ENCODE assay signal across 21 cellular contexts in genomic region chr2:107430006-107430405, GRCh38.
DNase-seq lines count a peak whose midpoint lies in the region; FAIRE-seq and TF ChIP-seq lines count a peak whose summit lies in the region.
"Had no signal": no experiment of that assay in that cellular context is flagged by ENCODE, and none has a peak within 500 bp of the region (broad histone marks: within the 10 kb centered on the region; RNA-seq: fewer than 3 reads in every experiment).

No MANE protein-coding gene starts in this region.

- H3K27me3 Mint-ChIP-seq in astrocyte (ENCODE audit: low read depth, unreplicated experiment), result no peaks in the 10 kb centered on the region
- H3K27me3 Mint-ChIP-seq in activated T-helper 2 cell treated with anti-CD3 and anti-CD28 coated beads, Interferon-gamma antibody, Interleukin-2, Interleukin-4, amounts not matched to agents 10 μg/mL and 5 μg/mL and 100 μg/mL, durations not matched to agents 14 hours and 24 hours and 36 hours (ENCODE audit: low read depth), result no peaks in the 10 kb centered on the region
- H3K27me3 Mint-ChIP-seq: B cell; CD4-positive, CD25-positive, alpha-beta regulatory T cell had no signal

- H4K20me1 ChIP-seq in astrocyte (ENCODE audit: insufficient read depth, low read length), result no peaks in the 10 kb centered on the region
- H4K20me1 ChIP-seq: BLaER1 had no signal

- intact Hi-C loops in uterus (cut with DNase I; ENCODE audit: low total_unique reads), result no loop called here
- intact Hi-C loops in activated T-helper 2 cell treated with anti-CD3 and anti-CD28 coated beads, Interferon-gamma antibody, Interleukin-2, Interleukin-4, amounts not matched to agents 10 μg/mL and 5 μg/mL and 100 μg/mL, durations not matched to agents 14 hours and 24 hours and 36 hours (cut with micrococcal nuclease), result no loop called here

- DNase-seq in DMS 273 (lab: John Stamatoyannopoulos, UW; ENCODE audit: unreplicated experiment), result peak; percentile 53
- no peak for DNase-seq in astrocyte (ENCODE audit: low read depth)
- peak; percentile 1 for DNase-seq in epithelial cell of prostate (ENCODE audit: low read depth, low spot score)
- DNase-seq in activated CD4-positive, CD25-positive, alpha-beta regulatory T cell treated with anti-CD3 and anti-CD28 coated beads, Interleukin-2, amount 50 U/mL, for 72 hours, result no peak
- DNase-seq in uterus, result no peak
- no peak for DNase-seq in activated T-helper 2 cell treated with anti-CD3 and anti-CD28 coated beads, Interferon-gamma antibody, Interleukin-2, Interleukin-4, amounts not matched to agents 10 μg/mL and 5 μg/mL and 100 μg/mL, durations not matched to agents 14 hours and 24 hours and 36 hours (ENCODE audit: low spot score)
- DNase-seq in SKM-1 (lab: John Stamatoyannopoulos, UW; ENCODE audit: unreplicated experiment), result no peak
- DNase-seq: Caco-2; CD4-positive, CD25-positive, alpha-beta regulatory T cell; CD8-positive, alpha-beta T cell; DMS53; DMS79 treated with DMSO at 0.1 percent for 48 hours; GF-D8; H9 had no signal

- peak overlapping the region; percentile 38; the same call in 1 of the 2 replicates for H3K27ac ChIP-seq in ACC112 (ENCODE audit: low read depth, low read length)
- no peak overlapping the region for H3K27ac ChIP-seq in astrocyte (ENCODE audit: low read depth, low read length)
- no peak overlapping the region for H3K27ac ChIP-seq in epithelial cell of prostate
- H3K27ac ChIP-seq in uterus, result no peak overlapping the region
- H3K27ac ChIP-seq: BLaER1, C4-2B had no signal

- no peaks in the 10 kb centered on the region for H3K27me3 ChIP-seq in ACC112 (ENCODE audit: insufficient read depth, low read length)
- H3K27me3 ChIP-seq in astrocyte (ENCODE audit: insufficient read depth, low read length), result no peaks in the 10 kb centered on the region
- H3K27me3 ChIP-seq in uterus, result no peaks in the 10 kb centered on the region
- H3K27me3 ChIP-seq: BLaER1 had no signal

- no peak overlapping the region for H2AFZ ChIP-seq in ACC112 (ENCODE audit: low read length, unreplicated experiment)
- H2AFZ ChIP-seq in astrocyte (ENCODE audit: low read depth, low read length), result peak overlapping the region; percentile 3
- H2AFZ ChIP-seq: GM23338 had no signal

- no peak overlapping the region for H3K27ac Mint-ChIP-seq in astrocyte (ENCODE audit: unreplicated experiment)
- no peak overlapping the region for H3K27ac Mint-ChIP-seq in activated T-helper 2 cell treated with anti-CD3 and anti-CD28 coated beads, Interferon-gamma antibody, Interleukin-2, Interleukin-4, amounts not matched to agents 10 μg/mL and 5 μg/mL and 100 μg/mL, durations not matched to agents 14 hours and 24 hours and 36 hours
- H3K27ac Mint-ChIP-seq: B cell; CD4-positive, CD25-positive, alpha-beta regulatory T cell; CD8-positive, alpha-beta T cell; GM23338; H9 had no signal

- H3K4me3 Mint-ChIP-seq in astrocyte (ENCODE audit: unreplicated experiment), result no peak overlapping the region
- no peak overlapping the region for H3K4me3 Mint-ChIP-seq in activated T-helper 2 cell treated with anti-CD3 and anti-CD28 coated beads, Interferon-gamma antibody, Interleukin-2, Interleukin-4, amounts not matched to agents 10 μg/mL and 5 μg/mL and 100 μg/mL, durations not matched to agents 14 hours and 24 hours and 36 hours (ENCODE audit: low read depth)
- H3K4me3 Mint-ChIP-seq: B cell; CD4-positive, CD25-positive, alpha-beta regulatory T cell; CD8-positive, alpha-beta T cell; GM23338; H9 had no signal

- no peak for TF ChIP-seq POLR2A in uterus (IDR thresholded peaks at IDR 0.05)

- H3K36me3 ChIP-seq in ACC112 (ENCODE audit: insufficient read depth, low read length), result no peaks in the 10 kb centered on the region
- H3K36me3 ChIP-seq in astrocyte (ENCODE audit: insufficient read depth, low read length), result no peaks in the 10 kb centered on the region
- no peaks in the 10 kb centered on the region for H3K36me3 ChIP-seq in uterus
- H3K36me3 ChIP-seq: BLaER1 had no signal

- no peak overlapping the region for H3K4me3 ChIP-seq in ACC112 (ENCODE audit: low read depth, low read length)
- no peak overlapping the region for H3K4me3 ChIP-seq in astrocyte (ENCODE audit: insufficient read depth, low read depth, low read length)
- no peak overlapping the region for H3K4me3 ChIP-seq in uterus
- H3K4me3 ChIP-seq: BLaER1, GM23338 had no signal

- H3K36me3 Mint-ChIP-seq in astrocyte (ENCODE audit: low read depth, unreplicated experiment), result no peaks in the 10 kb centered on the region
- no peaks in the 10 kb centered on the region for H3K36me3 Mint-ChIP-seq in activated T-helper 2 cell treated with anti-CD3 and anti-CD28 coated beads, Interferon-gamma antibody, Interleukin-2, Interleukin-4, amounts not matched to agents 10 μg/mL and 5 μg/mL and 100 μg/mL, durations not matched to agents 14 hours and 24 hours and 36 hours (ENCODE audit: low read depth)
- H3K36me3 Mint-ChIP-seq: CD4-positive, CD25-positive, alpha-beta regulatory T cell; CD8-positive, alpha-beta T cell had no signal

- H3K79me2 ChIP-seq in ACC112 (ENCODE audit: control insufficient read depth, insufficient read depth, low read length, unreplicated experiment) (no peaks in the 10 kb centered on the region), astrocyte (ENCODE audit: insufficient read depth, low read length) (no peaks in the 10 kb centered on the region)

- H3K9ac ChIP-seq in astrocyte (ENCODE audit: low read length), result no peak overlapping the region
- H3K9ac ChIP-seq: BLaER1 had no signal

- H3K4me1 ChIP-seq in ACC112 (ENCODE audit: control insufficient read depth, insufficient read depth, low read length, unreplicated experiment) (no peaks in the 10 kb centered on the region), astrocyte (ENCODE audit: insufficient read depth, low read length) (no peaks in the 10 kb centered on the region), uterus (no peaks in the 10 kb centered on the region)
- H3K4me1 ChIP-seq: BLaER1, Caco-2 had no signal

- TF ChIP-seq CTCF in astrocyte (IDR thresholded peaks at IDR 0.05; ENCODE audit: insufficient read depth, low read depth, low read length) (no peak), uterus (IDR thresholded peaks at IDR 0.05) (no peak)

- H3K9me3 Mint-ChIP-seq in astrocyte (ENCODE audit: unreplicated experiment), result peaks cover 9% of the 10 kb centered on the region
- peaks cover 8% of the 10 kb centered on the region for H3K9me3 Mint-ChIP-seq in activated T-helper 2 cell treated with anti-CD3 and anti-CD28 coated beads, Interferon-gamma antibody, Interleukin-2, Interleukin-4, amounts not matched to agents 10 μg/mL and 5 μg/mL and 100 μg/mL, durations not matched to agents 14 hours and 24 hours and 36 hours

- no peak for FAIRE-seq in astrocyte (lab: Jason Lieb, UNC)
- FAIRE-seq: GM12891, GM18507 had no signal

- H3K4me1 Mint-ChIP-seq in astrocyte (ENCODE audit: low read depth, unreplicated experiment), result peaks cover 11% of the 10 kb centered on the region
- H3K4me1 Mint-ChIP-seq in activated T-helper 2 cell treated with anti-CD3 and anti-CD28 coated beads, Interferon-gamma antibody, Interleukin-2, Interleukin-4, amounts not matched to agents 10 μg/mL and 5 μg/mL and 100 μg/mL, durations not matched to agents 14 hours and 24 hours and 36 hours (ENCODE audit: low read depth), result no peaks in the 10 kb centered on the region
- H3K4me1 Mint-ChIP-seq: B cell; CD4-positive, CD25-positive, alpha-beta regulatory T cell; GM23338; H9 had no signal

- H3K9me3 ChIP-seq in astrocyte (ENCODE audit: insufficient read depth, low read depth, low read length), result no peaks in the 10 kb centered on the region
- no peaks in the 10 kb centered on the region for H3K9me3 ChIP-seq in uterus
- H3K9me3 ChIP-seq: BLaER1, Caco-2 had no signal

- H3K4me2 ChIP-seq in astrocyte (ENCODE audit: low read length), result no peak overlapping the region
- H3K4me2 ChIP-seq: BLaER1, GM23338 had no signal

Comparison
In these comparisons a context has a peak if more than half of its experiments do, and no peak if none do; other contexts are left out.
1. DNase-seq: peak in DMS 273 (single experiment) and epithelial cell of prostate (single experiment); none in astrocyte (single experiment), activated CD4-positive, CD25-positive, alpha-beta regulatory T cell treated with anti-CD3 and anti-CD28 coated beads, Interleukin-2, amount 50 U/mL, for 72 hours (single experiment), uterus (0 of 2), activated T-helper 2 cell treated with anti-CD3 and anti-CD28 coated beads, Interferon-gamma antibody, Interleukin-2, Interleukin-4, amounts not matched to agents 10 μg/mL and 5 μg/mL and 100 μg/mL, durations not matched to agents 14 hours and 24 hours and 36 hours (single experiment) and SKM-1 (single experiment).